Comparison of ENCODE assay signal across 36 cellular contexts in the genomic region with DNA sequence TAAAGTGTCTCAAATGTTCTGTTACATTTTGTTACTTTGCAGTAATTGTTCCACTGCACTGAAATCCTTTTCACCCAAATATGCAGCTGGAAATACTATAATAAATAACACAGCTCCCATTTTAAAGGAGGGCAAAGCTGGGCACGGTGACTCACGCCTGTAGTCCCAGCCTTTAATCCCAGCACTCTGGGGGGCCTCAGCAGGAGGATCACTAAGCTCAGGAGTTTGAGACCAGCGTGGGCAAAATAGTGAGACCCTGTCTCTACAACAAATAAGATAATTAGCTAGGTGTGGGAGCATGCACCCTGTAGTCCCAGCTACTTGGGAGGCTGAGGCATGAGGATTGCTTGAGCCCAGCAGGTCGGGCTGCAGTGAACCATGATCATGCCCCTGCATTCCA.
"Had no signal": no experiment of that assay in that cellular context is flagged by ENCODE, and none has a peak within 500 bp of the region (broad histone marks: within the 10 kb centered on the region; RNA-seq: fewer than 3 reads in every experiment).

No MANE protein-coding gene starts in this region.

- H3K27me3 Mint-ChIP-seq: activated B cell treated with CpG ODN at 0.5 μM for 24 hours; activated CD4-positive, alpha-beta memory T cell treated with anti-CD3 and anti-CD28 coated beads, Interleukin-2, amount 10 ng/mL, durations not matched to agents 7 days and 5 days; activated naive CD4-positive, alpha-beta T cell treated with anti-CD3 and anti-CD28 coated beads, Interleukin-2, amount 50 U/mL, for 24 hours; activated naive CD8-positive, alpha-beta T cell treated with anti-CD3 and anti-CD28 coated beads, Interleukin-2, amount 10 ng/mL, durations not matched to agents 7 days and 5 days; activated T-cell treated with anti-CD3 and anti-CD28 coated beads, Interleukin-2, amount 50 U/mL, for 24 hours; central memory CD8-positive, alpha-beta T cell had no signal

- DNase-seq: activated B cell treated with CpG ODN at 0.5 μM for 24 hours; activated CD4-positive, alpha-beta memory T cell treated with anti-CD3 and anti-CD28 coated beads, Interleukin-2, amount 10 ng/mL, durations not matched to agents 7 days and 5 days; activated CD4-positive, alpha-beta T cell treated with anti-CD3 and anti-CD28 coated beads for 1 hour; activated CD4-positive, alpha-beta T cell treated with anti-CD3 and anti-CD28 coated beads for 48 hours; activated gamma-delta T cell; activated naive CD4-positive, alpha-beta T cell treated with Interleukin-2 at 50 U/mL for 16 hours; activated naive CD8-positive, alpha-beta T cell treated with anti-CD3 and anti-CD28 coated beads, Interleukin-2, amount 10 ng/mL, durations not matched to agents 7 days and 5 days; activated T-cell treated with anti-CD3 and anti-CD28 coated beads, Interleukin-2, amount 50 U/mL, for 24 hours; amygdala; Kasumi-1; MM.1S; MV-4-11; NCI-H1092 treated with DMSO at 0.1 percent for 48 hours; NCI-H1417; NCI-H146; NCI-H187; NCI-H2029 treated with DMSO at 0.1 percent for 48 hours; NCI-H2107; NCI-H2171; NCI-H510A; NCI-H526; NCI-H748 treated with DMSO at 0.1 percent for 48 hours; NK-92 treated with Interleukin-12 subunit alpha and Interleukin-12 subunit beta, amount 100 ng/mL, for 24 hours; PC-3; SIG-M5; SW 1271; T-helper 1 cell; T-helper 2 cell; T-helper 9 cell had no signal

- H3K4me3 ChIP-seq: ascending aorta, cardiac muscle cell had no signal

- ATAC-seq: Right ventricle myocardium inferior had no signal

- H3K9me3 ChIP-seq: ascending aorta had no signal

- H3K36me3 Mint-ChIP-seq: activated naive CD4-positive, alpha-beta T cell treated with anti-CD3 and anti-CD28 coated beads, Interleukin-2, amount 50 U/mL, for 24 hours; activated naive CD8-positive, alpha-beta T cell treated with anti-CD3 and anti-CD28 coated beads, Interleukin-2, amount 10 ng/mL, durations not matched to agents 7 days and 5 days had no signal

- H3K9me3 Mint-ChIP-seq: activated B cell treated with CpG ODN at 0.5 μM for 24 hours; activated CD4-positive, alpha-beta memory T cell treated with anti-CD3 and anti-CD28 coated beads, Interleukin-2, amount 10 ng/mL, durations not matched to agents 7 days and 5 days; activated naive CD4-positive, alpha-beta T cell treated with anti-CD3 and anti-CD28 coated beads, Interleukin-2, amount 50 U/mL, for 24 hours; activated naive CD8-positive, alpha-beta T cell treated with anti-CD3 and anti-CD28 coated beads, Interleukin-2, amount 10 ng/mL, durations not matched to agents 7 days and 5 days; activated T-cell treated with anti-CD3 and anti-CD28 coated beads, Interleukin-2, amount 50 U/mL, for 24 hours; activated T-helper 2 cell treated with anti-CD3 and anti-CD28 coated beads, Interferon-gamma antibody, Interleukin-2, Interleukin-4, amounts not matched to agents 10 μg/mL and 5 μg/mL and 100 μg/mL, durations not matched to agents 14 hours and 24 hours and 36 hours; central memory CD8-positive, alpha-beta T cell had no signal

- H3K4me1 ChIP-seq: ascending aorta had no signal

- H3K27ac ChIP-seq: ascending aorta, cardiac muscle cell, RWPE1 had no signal

- H3K4me3 Mint-ChIP-seq: activated B cell treated with CpG ODN at 0.5 μM for 24 hours; activated CD4-positive, alpha-beta memory T cell treated with anti-CD3 and anti-CD28 coated beads, Interleukin-2, amount 10 ng/mL, durations not matched to agents 7 days and 5 days; activated naive CD4-positive, alpha-beta T cell treated with anti-CD3 and anti-CD28 coated beads, Interleukin-2, amount 50 U/mL, for 24 hours; activated naive CD8-positive, alpha-beta T cell treated with anti-CD3 and anti-CD28 coated beads, Interleukin-2, amount 10 ng/mL, durations not matched to agents 7 days and 5 days; activated T-cell treated with anti-CD3 and anti-CD28 coated beads, Interleukin-2, amount 50 U/mL, for 24 hours; central memory CD8-positive, alpha-beta T cell had no signal

- H3K27ac Mint-ChIP-seq: activated B cell treated with CpG ODN at 0.5 μM for 24 hours; activated CD4-positive, alpha-beta memory T cell treated with anti-CD3 and anti-CD28 coated beads, Interleukin-2, amount 10 ng/mL, durations not matched to agents 7 days and 5 days; activated naive CD4-positive, alpha-beta T cell treated with anti-CD3 and anti-CD28 coated beads, Interleukin-2, amount 50 U/mL, for 24 hours; activated naive CD8-positive, alpha-beta T cell treated with anti-CD3 and anti-CD28 coated beads, Interleukin-2, amount 10 ng/mL, durations not matched to agents 7 days and 5 days; activated T-cell treated with anti-CD3 and anti-CD28 coated beads, Interleukin-2, amount 50 U/mL, for 24 hours; activated T-helper 2 cell treated with anti-CD3 and anti-CD28 coated beads, Interferon-gamma antibody, Interleukin-2, Interleukin-4, amounts not matched to agents 10 μg/mL and 5 μg/mL and 100 μg/mL, durations not matched to agents 14 hours and 24 hours and 36 hours had no signal

- H3K27me3 ChIP-seq: ascending aorta, cardiac muscle cell had no signal

- H3K36me3 ChIP-seq: ascending aorta, cardiac muscle cell had no signal
